ENCODE assay signal across 24 cellular contexts in genomic region chr17:12623220-12623848, GRCh38. TPM values are rescaled to one million over a fixed set of nuclear protein-coding genes. Genes with fewer than 3 reads are reported as not detected.
"Had no signal": no experiment of that assay in that cellular context is flagged by ENCODE, and none has a peak within 500 bp of the region (broad histone marks: within the 10 kb centered on the region; RNA-seq: fewer than 3 reads in every experiment).

No MANE protein-coding gene starts in this region.

- ATAC-seq: activated T-cell treated with anti-CD3 and anti-CD28 coated beads, Interleukin-2, amount 50 U/mL, for 4 hours; lower lobe of right lung; naive thymus-derived CD4-positive, alpha-beta T cell; stimulated activated naive B cell treated with anti-CD40 and anti-IgM and Interleukin-4, amounts not matched to agents 10 μg/mL and 1 μg/mL and 100 μg/mL, for 72 hours had no signal

- DNase-seq: activated CD4-positive, alpha-beta T cell treated with anti-CD3 and anti-CD28 coated beads for 4 hours; activated CD4-positive, alpha-beta T cell treated with anti-CD3 and anti-CD28 coated beads, Interleukin-2, amount 50 U/mL, for 48 hours; activated CD4-positive, CD25-positive, alpha-beta regulatory T cell; activated CD8-positive, alpha-beta memory T cell treated with anti-CD3 and anti-CD28 coated beads, Interleukin-2, amount 50 U/mL, for 48 hours; activated naive CD4-positive, alpha-beta T cell; activated naive CD8-positive, alpha-beta T cell treated with anti-CD3 and anti-CD28 coated beads for 36 hours; activated T-cell treated with anti-CD3 and anti-CD28 coated beads, Interleukin-2, amount 50 U/mL, for 4 hours; effector CD4-positive, alpha-beta T cell; erythroblast; foreskin melanocyte; glutamatergic neuron; lower lobe of right lung; naive thymus-derived CD4-positive, alpha-beta T cell; stimulated activated CD4-positive, alpha-beta T cell treated with anti-CD3 and anti-CD28 coated beads, Interleukin-2, amount 100 ng/mL, for 48 hours; stimulated activated CD8-positive, alpha-beta memory T cell treated with anti-CD3 and anti-CD28 coated beads, Interleukin-4, amount 100 ng/mL, for 48 hours; stimulated activated naive B cell treated with anti-CD40 and anti-IgM and Interleukin-4, amounts not matched to agents 10 μg/mL and 1 μg/mL and 100 μg/mL, for 72 hours; T1000 had no signal

- H3K27me3 ChIP-seq: breast epithelium had no signal

- H3K4me1 Mint-ChIP-seq: activated naive CD8-positive, alpha-beta T cell treated with anti-CD3 and anti-CD28 coated beads for 36 hours; naive thymus-derived CD4-positive, alpha-beta T cell; stimulated activated naive B cell treated with anti-CD40 and anti-IgM and Interleukin-4, amounts not matched to agents 10 μg/mL and 1 μg/mL and 100 μg/mL, for 72 hours had no signal

- H3K9me3 ChIP-seq: breast epithelium, lower lobe of right lung had no signal

- H3K4me1 ChIP-seq: breast epithelium, lower lobe of right lung had no signal

- H3K27ac Mint-ChIP-seq: activated naive CD8-positive, alpha-beta T cell treated with anti-CD3 and anti-CD28 coated beads for 36 hours; activated T-helper 2 cell treated with anti-CD3 and anti-CD28 coated beads, Interferon-gamma antibody, Interleukin-2, Interleukin-4, amounts not matched to agents 10 μg/mL and 5 μg/mL and 100 μg/mL, durations not matched to agents 14 hours and 24 hours and 36 hours; naive thymus-derived CD4-positive, alpha-beta T cell; type B pancreatic cell had no signal

- H3K27ac ChIP-seq: breast epithelium, lower lobe of right lung had no signal

- H3K36me3 Mint-ChIP-seq: activated naive CD8-positive, alpha-beta T cell treated with anti-CD3 and anti-CD28 coated beads for 36 hours; stimulated activated naive B cell treated with anti-CD40 and anti-IgM and Interleukin-4, amounts not matched to agents 10 μg/mL and 1 μg/mL and 100 μg/mL, for 72 hours; type B pancreatic cell had no signal

- H3K4me3 Mint-ChIP-seq: activated naive CD8-positive, alpha-beta T cell treated with anti-CD3 and anti-CD28 coated beads for 36 hours; activated T-cell treated with anti-CD3 and anti-CD28 coated beads, Interleukin-2, amount 50 U/mL, for 4 hours; naive thymus-derived CD4-positive, alpha-beta T cell; neural crest cell; stimulated activated naive B cell treated with anti-CD40 and anti-IgM and Interleukin-4, amounts not matched to agents 10 μg/mL and 1 μg/mL and 100 μg/mL, for 72 hours; type B pancreatic cell had no signal

- H3K9me3 Mint-ChIP-seq: activated naive CD8-positive, alpha-beta T cell treated with anti-CD3 and anti-CD28 coated beads for 36 hours; activated T-cell treated with anti-CD3 and anti-CD28 coated beads, Interleukin-2, amount 50 U/mL, for 4 hours; neural crest cell; type B pancreatic cell had no signal

- H3K36me3 ChIP-seq: breast epithelium, lower lobe of right lung had no signal

- H3K4me3 ChIP-seq: breast epithelium, lower lobe of right lung had no signal

RNA-seq across cellular contexts. Expression of gene MYOCD, which starts 42.4 kb away (rescaled TPM):
- total RNA-seq: activated CD8-positive, alpha-beta memory T cell treated with anti-CD3 and anti-CD28 coated beads for 36 hours; activated naive CD8-positive, alpha-beta T cell treated with anti-CD3 and anti-CD28 coated beads for 36 hours; activated T-helper 2 cell treated with anti-CD3 and anti-CD28 coated beads, Interferon-gamma antibody, Interleukin-2, Interleukin-4, amounts not matched to agents 10 μg/mL and 5 μg/mL and 100 μg/mL, durations not matched to agents 14 hours and 24 hours and 36 hours; naive thymus-derived CD4-positive, alpha-beta T cell; renal cortical epithelial cell; T-helper 1 cell treated with Interleukin-12 subunit alpha and Interleukin-12 subunit beta and Interleukin-4 antibody, amounts not matched to agents 30 ng/mL and 1 ng/mL, for 36 hours had no signal
- polyA plus RNA-seq: naive thymus-derived CD4-positive, alpha-beta T cell had no signal
